Comparison of ENCODE assay signal across 8 cellular contexts in the genomic region with DNA sequence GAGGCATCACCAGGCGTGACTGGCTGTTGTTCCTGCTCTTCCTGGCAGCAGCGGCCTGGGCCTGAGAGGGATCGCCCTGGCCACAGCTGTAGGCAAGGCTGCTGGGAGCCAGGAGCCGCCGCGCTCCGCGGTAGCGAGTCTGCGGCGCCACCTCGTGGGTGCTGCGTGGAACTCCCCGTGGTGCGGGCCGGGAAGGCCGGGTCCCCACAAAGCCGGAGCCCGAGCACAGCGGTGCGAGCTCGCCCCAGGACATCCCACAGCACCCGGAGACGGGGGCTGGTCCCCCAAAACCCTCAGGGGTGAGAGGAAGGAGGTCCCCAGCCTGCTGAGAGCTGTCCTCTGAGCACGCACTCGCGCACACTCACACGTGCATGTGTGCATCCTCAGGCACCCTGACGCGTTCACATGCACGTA.
DNase-seq lines count a peak whose midpoint lies in the region; ATAC-seq and TF ChIP-seq lines count a peak whose summit lies in the region.
"Not testable (repeated sequence)": the region's sequence is repeated elsewhere in the genome, so short reads cannot be mapped to it uniquely, and the experiment has no call there.

No MANE protein-coding gene starts in this region.

- not testable (repeated sequence) for H3K27me3 Mint-ChIP-seq in natural killer cell treated with Interleukin-12 subunit alpha and Interleukin-12 subunit beta and Interleukin-15 and Interleukin-18, amount 100 ng/mL, for 72 hours

- peak; percentile 41 for TF ChIP-seq CTCF in GM13977 (IDR thresholded peaks at IDR 0.05; ENCODE audit: extremely low read depth, insufficient read depth, missing control alignments)
- peak; percentile 63 for TF ChIP-seq CTCF in RWPE2 (IDR thresholded peaks at IDR 0.05; ENCODE audit: poor library complexity, severe bottlenecking)

- H3K27me3 ChIP-seq in RWPE2 (ENCODE audit: insufficient read depth, poor library complexity, severe bottlenecking) = not testable (repeated sequence)

- intact Hi-C loops in left cardiac atrium (cut with DNase I) = not testable (repeated sequence)

- H3K4me3 Mint-ChIP-seq in natural killer cell treated with Interleukin-12 subunit alpha and Interleukin-12 subunit beta and Interleukin-15 and Interleukin-18, amount 100 ng/mL, for 72 hours = not testable (repeated sequence)

- not testable (repeated sequence) for H3K36me3 Mint-ChIP-seq in natural killer cell treated with Interleukin-12 subunit alpha and Interleukin-12 subunit beta and Interleukin-15 and Interleukin-18, amount 100 ng/mL, for 72 hours

- not testable (repeated sequence) for H3K27ac Mint-ChIP-seq in natural killer cell treated with Interleukin-12 subunit alpha and Interleukin-12 subunit beta and Interleukin-15 and Interleukin-18, amount 100 ng/mL, for 72 hours

- in situ Hi-C loops in GM13977 (cut with MboI; ENCODE audit: low pct_unique_long_range_greater_than_20kb, low sequenced_read_pairs, unreplicated experiment) = not testable (repeated sequence)

- H3K9me3 ChIP-seq in RWPE2 (ENCODE audit: severe bottlenecking) = not testable (repeated sequence)

- H3K36me3 ChIP-seq in RWPE2 (ENCODE audit: low read depth) = not testable (repeated sequence)

- H3K4me1 ChIP-seq in RWPE2 (ENCODE audit: insufficient read depth, poor library complexity, severe bottlenecking) = not testable (repeated sequence)

- DNase-seq in A172 (ENCODE audit: low spot score) (peak; percentile 55), activated T-cell treated with anti-CD3 and anti-CD28 coated beads for 24 hours (ENCODE audit: low read depth) (peak; percentile 58), cerebellar cortex (ENCODE audit: low spot score) (peak; percentile 29), left cardiac atrium (peak; percentile 65)
- not testable (repeated sequence) for DNase-seq in GM13977 (ENCODE audit: low spot score); RWPE2 (ENCODE audit: low spot score)
- peak; percentile 62 for DNase-seq in natural killer cell treated with Interleukin-12 subunit alpha and Interleukin-12 subunit beta and Interleukin-15 and Interleukin-18, amount 100 ng/mL, for 72 hours (ENCODE audit: low spot score)
- DNase-seq in stimulated activated CD4-positive, alpha-beta T cell treated with anti-CD3 and anti-CD28 coated beads, Interleukin-2, amount 100 ng/mL, for 24 hours = peak; percentile 70 to 73

- not testable (repeated sequence) for H3K4me3 ChIP-seq in RWPE2 (ENCODE audit: severe bottlenecking)

- H3K27ac ChIP-seq in RWPE2 (ENCODE audit: poor library complexity, severe bottlenecking) = not testable (repeated sequence)

- H3K9me3 Mint-ChIP-seq in natural killer cell treated with Interleukin-12 subunit alpha and Interleukin-12 subunit beta and Interleukin-15 and Interleukin-18, amount 100 ng/mL, for 72 hours = not testable (repeated sequence)

- ATAC-seq in RWPE2 (ENCODE audit: low read depth); natural killer cell treated with Interleukin-12 subunit alpha and Interleukin-12 subunit beta and Interleukin-15 and Interleukin-18, amount 100 ng/mL, for 72 hours: not testable (repeated sequence)
- ATAC-seq in left cardiac atrium = peak in 1 of 2 donors; percentile 50

- H3K4me1 Mint-ChIP-seq in natural killer cell treated with Interleukin-12 subunit alpha and Interleukin-12 subunit beta and Interleukin-15 and Interleukin-18, amount 100 ng/mL, for 72 hours (ENCODE audit: low read depth in 2 of 2) = not testable (repeated sequence)
